17 cellular contexts compared by ENCODE assay signal in genomic region chr15:51016615-51017014, GRCh38.
DNase-seq lines count a peak whose midpoint lies in the region; ATAC-seq and TF ChIP-seq lines count a peak whose summit lies in the region.
"Had no signal": no experiment of that assay in that cellular context is flagged by ENCODE, and none has a peak within 500 bp of the region (broad histone marks: within the 10 kb centered on the region; RNA-seq: fewer than 3 reads in every experiment).

No MANE protein-coding gene starts in this region.

- H4K8ac ChIP-seq in IMR-90 (ENCODE audit: low read depth in 2 of 2, low read length in 2 of 2): no peak overlapping the region

- POLR2A ChIA-PET in IMR-90 (lab: Charles Lee; ENCODE audit: unreplicated experiment): no interaction called here

- intact Hi-C loops in IMR-90 (cut with micrococcal nuclease) (no loop called here), body of pancreas (cut with DNase I) (no loop called here), left colon (cut with DNase I, micrococcal nuclease) (no loop called here)

- no peak overlapping the region for H2BK120ac ChIP-seq in IMR-90 (ENCODE audit: low read depth, low read length)

- dilution Hi-C loops in IMR-90 (cut with HindIII; ENCODE audit: low sequenced_read_pairs, unreplicated experiment): no loop called here

- no peak overlapping the region for H4K5ac ChIP-seq in IMR-90 (ENCODE audit: low read depth, low read length)

- no peak overlapping the region for H3K4ac ChIP-seq in IMR-90 (ENCODE audit: low read depth, low read length)

- no peak overlapping the region for H4K91ac ChIP-seq in IMR-90 (ENCODE audit: insufficient read depth, low read depth, low read length)

- no peak overlapping the region for H2BK5ac ChIP-seq in IMR-90 (ENCODE audit: low read depth, low read length, poor library complexity, severe bottlenecking)

- peaks cover under 1% of the 10 kb centered on the region for H3K4me1 Mint-ChIP-seq in chondrocyte (ENCODE audit: low read depth)
- peaks cover 5% of the 10 kb centered on the region for H3K4me1 Mint-ChIP-seq in nephron progenitor cell
- H3K4me1 Mint-ChIP-seq: CD4-positive, alpha-beta memory T cell had no signal

- no peaks in the 10 kb centered on the region for H3K79me1 ChIP-seq in IMR-90 (ENCODE audit: low read depth in 1 of 2, low read length in 2 of 2)

- no peaks in the 10 kb centered on the region for H3K27me3 ChIP-seq in IMR-90 (ENCODE audit: control insufficient read depth, insufficient read depth, low read length)
- H3K27me3 ChIP-seq in body of pancreas: no peaks in the 10 kb centered on the region

- no CpG with 5 or more reads among the region's 1 CpG for WGBS in IMR-90 (ENCODE audit: extremely low coverage in 2 of 2, insufficient read length in 1 of 2), 2 experiments
- WGBS in body of pancreas, 2 donors: 59 to 78% methylated on average over 1 of the region's 1 CpG

- H3K36me3 Mint-ChIP-seq in chondrocyte (ENCODE audit: low read depth): peaks cover 19% of the 10 kb centered on the region
- peaks cover 19% of the 10 kb centered on the region for H3K36me3 Mint-ChIP-seq in nephron progenitor cell (ENCODE audit: low read depth)

- H3K27me3 Mint-ChIP-seq in chondrocyte (ENCODE audit: low read depth): no peaks in the 10 kb centered on the region
- H3K27me3 Mint-ChIP-seq in nephron progenitor cell (ENCODE audit: low read depth, poor library complexity): no peaks in the 10 kb centered on the region
- H3K27me3 Mint-ChIP-seq: CD4-positive, alpha-beta memory T cell had no signal

- no peak for TF ChIP-seq POLR2A in IMR-90 (IDR thresholded peaks at IDR 0.05; ENCODE audit: low read depth, low read length)
- TF ChIP-seq POLR2A in body of pancreas (IDR thresholded peaks at IDR 0.05): no peak

- no peaks in the 10 kb centered on the region for H3K9me1 ChIP-seq in IMR-90 (ENCODE audit: insufficient read depth, low read length)

- DNase-seq in IMR-90 (no peak), chondrocyte (ENCODE audit: low spot score) (no peak), fibroblast of villous mesenchyme (ENCODE audit: low read depth) (peak; percentile 21), nephron progenitor cell (no peak), body of pancreas (no peak), left colon (no peak), GOT3 (lab: John Stamatoyannopoulos, UW) (no peak)
- DNase-seq: C1 segment of cervical spinal cord; Calu3; CD4-positive, alpha-beta memory T cell; COR-L47; DMS53; DMS79 treated with DMSO at 0.1 percent for 48 hours; GF-D8; GM23248; H9 had no signal

- H3K36me3 ChIP-seq in IMR-90 (ENCODE audit: control insufficient read depth, insufficient read depth, low read length): no peaks in the 10 kb centered on the region
- no peaks in the 10 kb centered on the region for H3K36me3 ChIP-seq in body of pancreas (replicated peaks in 1 of 2; ENCODE audit: insufficient read depth in 1 of 2, low read depth in 2 of 2)

- no peak overlapping the region for H3K23ac ChIP-seq in IMR-90 (ENCODE audit: low read depth, low read length)

- no TSS peak for BruUV-seq in IMR-90 (replicated peaks; lab: Mats Ljungman, UMichigan)

- CTCF ChIA-PET in IMR-90 (lab: Yijun Ruan, JAX): no interaction called here

- H3K4me1 ChIP-seq in IMR-90 (ENCODE audit: control insufficient read depth, insufficient read depth, low read length) (no peaks in the 10 kb centered on the region), body of pancreas (no peaks in the 10 kb centered on the region)

- H2AK9ac ChIP-seq in IMR-90 (replicated peaks; ENCODE audit: low read depth, low read length, poor library complexity): peak overlapping the region; percentile 61

- H3K9me3 Mint-ChIP-seq in chondrocyte (ENCODE audit: low read depth) (peaks cover 20% of the 10 kb centered on the region), nephron progenitor cell (peaks cover 36% of the 10 kb centered on the region)

- H3K27ac Mint-ChIP-seq in chondrocyte (ENCODE audit: unreplicated experiment) (peak overlapping the region; percentile 33), nephron progenitor cell (peak overlapping the region; percentile 96)
- H3K27ac Mint-ChIP-seq: CD4-positive, alpha-beta memory T cell; H9 had no signal

- H3K4me3 Mint-ChIP-seq in chondrocyte (ENCODE audit: unreplicated experiment) (no peak overlapping the region), nephron progenitor cell (no peak overlapping the region)
- H3K4me3 Mint-ChIP-seq: CD4-positive, alpha-beta memory T cell; H9 had no signal

- no peak for TF ChIP-seq RAD21 in IMR-90 (IDR thresholded peaks at IDR 0.05; ENCODE audit: low read length)

- H3K4me3 ChIP-seq in IMR-90 (ENCODE audit: insufficient read depth, low read depth, low read length) (no peak overlapping the region), fibroblast of villous mesenchyme (ENCODE audit: low read depth, low read length) (no peak overlapping the region), body of pancreas (no peak overlapping the region)
- H3K4me3 ChIP-seq: GM23248 had no signal

- in situ Hi-C loops in IMR-90 (cut with MboI; ENCODE audit: low sequenced_read_pairs): no loop called here

- H3K14ac ChIP-seq in IMR-90 (replicated peaks; ENCODE audit: low read depth, low read length): no peak overlapping the region

- no peak overlapping the region for H2AFZ ChIP-seq in IMR-90 (replicated peaks; ENCODE audit: low read length, poor library complexity)
- H2AFZ ChIP-seq: GM23248 had no signal

- no peaks in the 10 kb centered on the region for H3K9me3 ChIP-seq in IMR-90 (ENCODE audit: control insufficient read depth, insufficient read depth, low read length)
- H3K9me3 ChIP-seq in body of pancreas: no peaks in the 10 kb centered on the region

- no peaks in the 10 kb centered on the region for H4K20me1 ChIP-seq in IMR-90 (ENCODE audit: insufficient read depth, low read length)

- no peak overlapping the region for H2AK5ac ChIP-seq in IMR-90 (ENCODE audit: low read depth, low read length)

- H3K18ac ChIP-seq in IMR-90 (ENCODE audit: low read depth, low read length): no peak overlapping the region

- no peak overlapping the region for H3K4me2 ChIP-seq in IMR-90 (ENCODE audit: low read depth, low read length)

- H3K27ac ChIP-seq in IMR-90 (ENCODE audit: insufficient read depth, low read length): no peak overlapping the region
- H3K27ac ChIP-seq in body of pancreas: no peak overlapping the region
- H3K27ac ChIP-seq: GM23248 had no signal

- TF ChIP-seq CTCF in IMR-90 (conservative IDR thresholded peaks at IDR 0.05; ENCODE audit: low read depth, low read length) (no peak), chondrocyte (IDR thresholded peaks at IDR 0.05) (no peak), fibroblast of villous mesenchyme (IDR thresholded peaks at IDR 0.05; ENCODE audit: insufficient read depth, low read depth, low read length) (no peak), nephron progenitor cell (IDR thresholded peaks at IDR 0.05) (no peak), body of pancreas (IDR thresholded peaks at IDR 0.05) (no peak)

- H2BK20ac ChIP-seq in IMR-90 (ENCODE audit: low read depth, low read length): no peak overlapping the region

- H3K9ac ChIP-seq in IMR-90 (ENCODE audit: low read depth, low read length): no peak overlapping the region
- H3K9ac ChIP-seq: GM23248 had no signal

- H3K56ac ChIP-seq in IMR-90 (ENCODE audit: extremely low read depth, insufficient read depth, low read length): no peak overlapping the region

- ATAC-seq in IMR-90 (ENCODE audit: low read depth): no peak
- ATAC-seq in body of pancreas: no peak
- no peak for ATAC-seq in left colon
- ATAC-seq: HCT116 had no signal

- no peak overlapping the region for H2BK15ac ChIP-seq in IMR-90 (ENCODE audit: low read depth, low read length)

TF ChIP-seq in IMR-90, 13 proteins besides CTCF, POLR2A, EP300 and RAD21:
- TF ChIP-seq MAFK (IDR thresholded peaks at IDR 0.05; ENCODE audit: low read depth, low read length) (no peak), RCOR1 (IDR thresholded peaks at IDR 0.05; ENCODE audit: insufficient replicate concordance, low read length) (no peak), CEBPB (IDR thresholded peaks at IDR 0.05; ENCODE audit: low read depth, low read length) (no peak), USF2 (IDR thresholded peaks at IDR 0.05; ENCODE audit: low read depth, low read length) (no peak), MAZ (IDR thresholded peaks at IDR 0.05; ENCODE audit: borderline replicate concordance, low read depth, low read length) (no peak), RFX5 (IDR thresholded peaks at IDR 0.05; ENCODE audit: low read depth, low read length) (no peak), MXI1 (IDR thresholded peaks at IDR 0.05; ENCODE audit: borderline replicate concordance, low read depth, low read length) (no peak), SMC3 (IDR thresholded peaks at IDR 0.05; ENCODE audit: low read depth, low read length) (no peak), BHLHE40 (IDR thresholded peaks at IDR 0.05; ENCODE audit: low read depth, low read length) (no peak)
